8 cellular contexts compared by ENCODE assay signal in genomic region chr19:54164369-54165068, GRCh38. TPM values are rescaled to one million over a fixed set of nuclear protein-coding genes. Genes with fewer than 3 reads are reported as not detected.
A peak's percentile ranks its signal among the peaks of the same experiment; 100 is the strongest.
DNase-seq lines count a peak whose midpoint lies in the region; ATAC-seq and TF ChIP-seq lines count a peak whose summit lies in the region.

No MANE protein-coding gene starts in this region.

- no peaks in the 10 kb centered on the region for H4K20me1 ChIP-seq in GM23248 (ENCODE audit: insufficient read depth)

- peaks cover 7% of the 10 kb centered on the region for H3K4me1 ChIP-seq in GM23248 (ENCODE audit: insufficient read depth)
- peaks cover 23% of the 10 kb centered on the region for H3K4me1 ChIP-seq in colonic mucosa

- H3K36me3 Mint-ChIP-seq in natural killer cell treated with Interleukin-12 subunit alpha and Interleukin-12 subunit beta and Interleukin-15 and Interleukin-18, amount 100 ng/mL, for 72 hours, result no peaks in the 10 kb centered on the region

- intact Hi-C loops in colonic mucosa (cut with DNase I), result loop anchor here (5.0 kb wide), 1 partner anchor 68 kb away; no protein-coding TSS in a partner anchor

- H3K9me3 ChIP-seq in GM23248 (ENCODE audit: low read depth) (no peaks in the 10 kb centered on the region), colonic mucosa (no peaks in the 10 kb centered on the region)

- no peak overlapping the region for H3K4me2 ChIP-seq in GM23248 (ENCODE audit: unreplicated experiment)

- peaks cover 3% of the 10 kb centered on the region; the same call in 1 of the 2 replicates for H3F3A ChIP-seq in GM23248 (ENCODE audit: insufficient read depth)

- peaks cover 32 to 44% of the 10 kb centered on the region in 2 donors for H3K4me1 Mint-ChIP-seq in natural killer cell treated with Interleukin-12 subunit alpha and Interleukin-12 subunit beta and Interleukin-15 and Interleukin-18, amount 100 ng/mL, for 72 hours (ENCODE audit: low read depth in 2 of 2)

- ATAC-seq in natural killer cell treated with Interleukin-12 subunit alpha and Interleukin-12 subunit beta and Interleukin-15 and Interleukin-18, amount 100 ng/mL, for 72 hours, result peak; percentile 31 to 63

- DNase-seq in GM23248 (peak; percentile 50), T1000 (lab: John Stamatoyannopoulos, UW) (peak; percentile 49), colonic mucosa (peak; percentile 95), SIG-M5 (lab: John Stamatoyannopoulos, UW) (no peak), NOMO-1 (lab: John Stamatoyannopoulos, UW; ENCODE audit: unreplicated experiment in 2 of 2) (no peak), nucleus accumbens (lab: John Stamatoyannopoulos, UW) (no peak), brain microvascular endothelial cell (no peak)
- peak; percentile 83 for DNase-seq in natural killer cell treated with Interleukin-12 subunit alpha and Interleukin-12 subunit beta and Interleukin-15 and Interleukin-18, amount 100 ng/mL, for 72 hours (ENCODE audit: low spot score)

- H3K4me3 Mint-ChIP-seq in natural killer cell treated with Interleukin-12 subunit alpha and Interleukin-12 subunit beta and Interleukin-15 and Interleukin-18, amount 100 ng/mL, for 72 hours, result peak overlapping the region; percentile 83

- H3K36me3 ChIP-seq in GM23248 (ENCODE audit: low read depth) (no peaks in the 10 kb centered on the region), colonic mucosa (no peaks in the 10 kb centered on the region), brain microvascular endothelial cell (replicated peaks) (no peaks in the 10 kb centered on the region)

- H3K27me3 Mint-ChIP-seq in natural killer cell treated with Interleukin-12 subunit alpha and Interleukin-12 subunit beta and Interleukin-15 and Interleukin-18, amount 100 ng/mL, for 72 hours, result no peaks in the 10 kb centered on the region

- H3K79me2 ChIP-seq in GM23248 (ENCODE audit: insufficient read depth), result no peaks in the 10 kb centered on the region

- 13 to 17% methylated on average over 27 to 37 of the region's 37 CpGs for WGBS in GM23248 (ENCODE audit: low coverage in 1 of 2, low lambda C conversion rate in 2 of 2, missing lambda C conversion rate in 2 of 2), 2 experiments

- no peak overlapping the region for H3K4me3 ChIP-seq in GM23248
- no peak overlapping the region for H3K4me3 ChIP-seq in colonic mucosa
- no peak overlapping the region for H3K4me3 ChIP-seq in brain microvascular endothelial cell (ENCODE audit: low read depth, low read length)

- peak overlapping the region; percentile 57 to 69 for H3K27ac Mint-ChIP-seq in natural killer cell treated with Interleukin-12 subunit alpha and Interleukin-12 subunit beta and Interleukin-15 and Interleukin-18, amount 100 ng/mL, for 72 hours

- no peaks in the 10 kb centered on the region for H3K9me3 Mint-ChIP-seq in natural killer cell treated with Interleukin-12 subunit alpha and Interleukin-12 subunit beta and Interleukin-15 and Interleukin-18, amount 100 ng/mL, for 72 hours

- in situ Hi-C loops in GM23248 (cut with MboI) (no loop called here), brain microvascular endothelial cell (cut with HindIII; ENCODE audit: low pct_ligation_motif_present, low sequenced_read_pairs) (no loop called here)

- H3K27ac ChIP-seq in GM23248, result no peak overlapping the region
- H3K27ac ChIP-seq in colonic mucosa, result no peak overlapping the region
- no peak overlapping the region for H3K27ac ChIP-seq in brain microvascular endothelial cell

- H3K9me2 ChIP-seq in GM23248 (ENCODE audit: insufficient read depth), result no peaks in the 10 kb centered on the region

- H3K9ac ChIP-seq in GM23248, result no peak overlapping the region
- H3K9ac ChIP-seq in colonic mucosa (ENCODE audit: low read depth in 2 of 2, low read length in 2 of 2), result peak overlapping the region in 1 of 2 donors; percentile 56

- TF ChIP-seq CTCF in colonic mucosa (IDR thresholded peaks at IDR 0.05), result no peak
- no peak for TF ChIP-seq CTCF in brain microvascular endothelial cell (IDR thresholded peaks at IDR 0.05; ENCODE audit: low read depth, low read length, missing control alignments)

- H3K27me3 ChIP-seq in GM23248 (replicated peaks; ENCODE audit: insufficient read depth) (no peaks in the 10 kb centered on the region), colonic mucosa (no peaks in the 10 kb centered on the region), brain microvascular endothelial cell (replicated peaks) (no peaks in the 10 kb centered on the region)

- no peak overlapping the region for H2AFZ ChIP-seq in GM23248

RNA-seq across cellular contexts. Expression of gene LENG1, which starts 5.0 kb away (rescaled TPM):
- total RNA-seq in GM23248 (2014; rRNA removed; shearing (Covaris generic)), result 6.6 and 6.9 TPM in 2 replicates
- 10.2 and 10.9 TPM in 2 replicates for polyA plus RNA-seq in GM23248 (2016; fragmentation: Nextera tagmentation; extraction: Ambion mirVana)
- 1 to 10 TPM; 6.2 to 8.1 TPM for total RNA-seq in colonic mucosa
- total RNA-seq in natural killer cell treated with Interleukin-12 subunit alpha and Interleukin-12 subunit beta and Interleukin-15 and Interleukin-18, amount 100 ng/mL, for 72 hours, result 1 to 10 TPM; 5.0 to 7.5 TPM

RNA-seq across cellular contexts. Expression of gene TMC4, which starts 8.4 kb away (rescaled TPM):
- not detected in 2 replicates for total RNA-seq in GM23248 (2014; rRNA removed; shearing (Covaris generic))
- 0.18 TPM in 1 of 2 replicates, not detected in the other for polyA plus RNA-seq in GM23248 (2016; fragmentation: Nextera tagmentation; extraction: Ambion mirVana)
- total RNA-seq in colonic mucosa, result 100 to 1,000 TPM in 1 of 2 donors, 10 to 100 TPM in 1; 80.9 to 165 TPM
- 1 to 10 TPM in 1 of 2 donors, not detected in 1; 1.2 TPM for total RNA-seq in natural killer cell treated with Interleukin-12 subunit alpha and Interleukin-12 subunit beta and Interleukin-15 and Interleukin-18, amount 100 ng/mL, for 72 hours

RNA-seq across cellular contexts. Expression of gene MBOAT7, which starts 24.9 kb away (rescaled TPM):
- 109 and 157 TPM in 2 replicates for total RNA-seq in GM23248 (2014; rRNA removed; shearing (Covaris generic))
- polyA plus RNA-seq in GM23248 (2016; fragmentation: Nextera tagmentation; extraction: Ambion mirVana), result 133 and 144 TPM in 2 replicates
- 100 to 1,000 TPM; 122 to 142 TPM for total RNA-seq in colonic mucosa
- 10 to 100 TPM; 24.2 to 56.5 TPM for total RNA-seq in natural killer cell treated with Interleukin-12 subunit alpha and Interleukin-12 subunit beta and Interleukin-15 and Interleukin-18, amount 100 ng/mL, for 72 hours

RNA-seq across cellular contexts. Expression of gene TSEN34, which starts 26.6 kb away (rescaled TPM):
- total RNA-seq in GM23248 (2014; rRNA removed; shearing (Covaris generic)), result 102 and 105 TPM in 2 replicates
- polyA plus RNA-seq in GM23248 (2016; fragmentation: Nextera tagmentation; extraction: Ambion mirVana), result 90.0 TPM in 2 replicates
- 10 to 100 TPM; 47.9 to 52.7 TPM for total RNA-seq in colonic mucosa
- total RNA-seq in natural killer cell treated with Interleukin-12 subunit alpha and Interleukin-12 subunit beta and Interleukin-15 and Interleukin-18, amount 100 ng/mL, for 72 hours, result 10 to 100 TPM; 15.5 to 26.2 TPM

RNA-seq across cellular contexts. Expression of gene CNOT3, which starts 27.0 kb away (rescaled TPM):
- total RNA-seq in GM23248 (2014; rRNA removed; shearing (Covaris generic)), result 8.9 and 12.6 TPM in 2 replicates
- 16.6 and 19.4 TPM in 2 replicates for polyA plus RNA-seq in GM23248 (2016; fragmentation: Nextera tagmentation; extraction: Ambion mirVana)
- total RNA-seq in colonic mucosa, result 10 to 100 TPM; 38.4 to 57.3 TPM
- 10 to 100 TPM; 59.8 to 73.8 TPM for total RNA-seq in natural killer cell treated with Interleukin-12 subunit alpha and Interleukin-12 subunit beta and Interleukin-15 and Interleukin-18, amount 100 ng/mL, for 72 hours

Comparison
In these comparisons a context has a peak if more than half of its experiments do, and no peak if none do; other contexts are left out.
1. DNase-seq: peak in GM23248 (single experiment), T1000 (single experiment), colonic mucosa (single experiment) and natural killer cell treated with Interleukin-12 subunit alpha and Interleukin-12 subunit beta and Interleukin-15 and Interleukin-18, amount 100 ng/mL, for 72 hours (single experiment); none in SIG-M5 (single experiment), NOMO-1 (0 of 2), nucleus accumbens (0 of 56) and brain microvascular endothelial cell (single experiment).
2. RNA of gene TMC4, which starts 8.4 kb away (total RNA-seq): 80.9 to 165 TPM in colonic mucosa; 1.2 TPM in natural killer cell treated with Interleukin-12 subunit alpha and Interleukin-12 subunit beta and Interleukin-15 and Interleukin-18, amount 100 ng/mL, for 72 hours and not detected in GM23248; every median in the first group is over 10 times any median in the second.